In genomic region chr1:109498161-109498801, GRCh38 we compare ENCODE assay signal across 1 cellular context.
TF ChIP-seq lines count a peak whose summit lies in the region.

No MANE protein-coding gene starts in this region.

TF ChIP-seq in GM12891, 5 proteins besides CTCF, POLR2A, EP300 and RAD21:
- TF ChIP-seq POU2F2 (IDR thresholded peaks at IDR 0.05; ENCODE audit: low read depth, low read length) (no peak), SPI1 (IDR thresholded peaks at IDR 0.05; ENCODE audit: low read depth, low read length) (no peak), TAF1 (IDR thresholded peaks at IDR 0.05; ENCODE audit: low read depth, low read length) (no peak), PAX5 (IDR thresholded peaks at IDR 0.05; ENCODE audit: insufficient read depth, low read length, severe bottlenecking) (no peak), POLR2AphosphoS5 (IDR thresholded peaks at IDR 0.05; ENCODE audit: low read depth, low read length) (no peak)
